9 cellular contexts compared by ENCODE assay signal in genomic region chr20:63641146-63641791, GRCh38.
DNase-seq lines count a peak whose midpoint lies in the region; ATAC-seq lines count a peak whose summit lies in the region.
"Had no signal": no experiment of that assay in that cellular context is flagged by ENCODE, and none has a peak within 500 bp of the region (broad histone marks: within the 10 kb centered on the region; RNA-seq: fewer than 3 reads in every experiment).

No MANE protein-coding gene starts in this region.

- peak overlapping the region; percentile 62 for H3K4me3 ChIP-seq in iPS-15b (ENCODE audit: low read depth, low read length)

- H3K27me3 ChIP-seq in iPS-15b (ENCODE audit: control insufficient read depth, insufficient read depth, low read length) = no peaks in the 10 kb centered on the region

- peak; percentile 60 for DNase-seq in HuH-7 (ENCODE audit: low spot score)
- peak; percentile 63 for DNase-seq in activated gamma-delta T cell treated with Interleukin-2 at 50 U/mL for 16 hours
- peak; percentile 40 for DNase-seq in stimulated activated CD8-positive, alpha-beta memory T cell treated with anti-CD3 and anti-CD28 coated beads, Interleukin-12 subunit alpha, Interleukin-12 subunit beta, amount 100 ng/mL, for 4 hours (ENCODE audit: low read depth)
- no peak for DNase-seq in HuH-7.5 (ENCODE audit: low spot score)
- no peak for DNase-seq in NCI-H345 treated with DMSO at 0.1 percent for 48 hours (lab: John Stamatoyannopoulos, UW; ENCODE audit: unreplicated experiment)

- H3K9me3 ChIP-seq in iPS-15b (ENCODE audit: control insufficient read depth, insufficient read depth, low read length) = no peaks in the 10 kb centered on the region
- H3K9me3 ChIP-seq: SJSA1 had no signal

- no peak overlapping the region for H3K9ac ChIP-seq in iPS-15b (ENCODE audit: low read depth, low read length)

- ATAC-seq in GM19324 (IDR thresholded peaks at IDR 0.05; ENCODE audit: low FRiP score, unreplicated experiment) = peak; percentile 28
- ATAC-seq in HG03571 (IDR thresholded peaks at IDR 0.05; ENCODE audit: unreplicated experiment) = no peak

- H3K36me3 ChIP-seq in iPS-15b (ENCODE audit: control insufficient read depth, insufficient read depth, low read length) = no peaks in the 10 kb centered on the region
- H3K36me3 ChIP-seq: SJSA1 had no signal

- H3K4me1 ChIP-seq in iPS-15b (ENCODE audit: control insufficient read depth, insufficient read depth, low read length) = no peaks in the 10 kb centered on the region

Comparison
In these comparisons a context has a peak if more than half of its experiments do, and no peak if none do; other contexts are left out.
1. DNase-seq: peak in HuH-7 (single experiment), activated gamma-delta T cell treated with Interleukin-2 at 50 U/mL for 16 hours (single experiment) and stimulated activated CD8-positive, alpha-beta memory T cell treated with anti-CD3 and anti-CD28 coated beads, Interleukin-12 subunit alpha, Interleukin-12 subunit beta, amount 100 ng/mL, for 4 hours (single experiment); none in HuH-7.5 (single experiment) and NCI-H345 treated with DMSO at 0.1 percent for 48 hours (single experiment).